ENCODE assay signal across 11 cellular contexts in genomic region chr10:11743461-11744338, GRCh38. TPM values are rescaled to one million over a fixed set of nuclear protein-coding genes. Genes with fewer than 3 reads are reported as not detected.
A peak's percentile ranks its signal among the peaks of the same experiment; 100 is the strongest.
DNase-seq lines count a peak whose midpoint lies in the region; ATAC-seq and TF ChIP-seq lines count a peak whose summit lies in the region.
"Had no signal": no experiment of that assay in that cellular context is flagged by ENCODE, and none has a peak within 500 bp of the region (broad histone marks: within the 10 kb centered on the region; RNA-seq: fewer than 3 reads in every experiment).

No MANE protein-coding gene starts in this region.

- no peak for DNase-seq in CD8-positive, alpha-beta memory T cell
- DNase-seq in activated CD8-positive, alpha-beta T cell treated with anti-CD3 and anti-CD28 coated beads for 36 hours: no peak
- DNase-seq in glutamatergic neuron (no peak), osteoblast (ENCODE audit: insufficient read length, low spot score, missing footprints) (peak; percentile 82), NCI-H2081 treated with DMSO at 0.1 percent for 48 hours (lab: John Stamatoyannopoulos, UW) (no peak), inferior parietal cortex (ENCODE audit: extremely low spot score) (no peak)
- DNase-seq: DMS53; NCI-H187; stimulated activated naive CD4-positive, alpha-beta T cell treated with Interleukin-2 at 50 U/mL for 16 hours had no signal

- no peak overlapping the region for H3K27ac ChIP-seq in CD8-positive, alpha-beta memory T cell (ENCODE audit: low read depth, low read length)
- no peak overlapping the region for H3K27ac ChIP-seq in osteoblast (ENCODE audit: low read depth, low read length)

- H3K4me2 ChIP-seq in osteoblast (ENCODE audit: insufficient read depth, low read length): peak overlapping the region; percentile 63

- peak overlapping the region in 1 of 8 donors; percentile 19 for H3K27ac Mint-ChIP-seq in CD8-positive, alpha-beta memory T cell
- no peak overlapping the region for H3K27ac Mint-ChIP-seq in activated CD8-positive, alpha-beta T cell treated with anti-CD3 and anti-CD28 coated beads for 36 hours
- no peak overlapping the region for H3K27ac Mint-ChIP-seq in glutamatergic neuron (ENCODE audit: unreplicated experiment)

- H3K79me2 ChIP-seq in osteoblast (ENCODE audit: insufficient read depth, low read length): no peaks in the 10 kb centered on the region

- intact Hi-C loops in activated CD8-positive, alpha-beta T cell treated with anti-CD3 and anti-CD28 coated beads for 36 hours (cut with micrococcal nuclease): no loop called here

- CTCF ChIA-PET in CD8-positive, alpha-beta memory T cell (lab: Charles Lee): interaction anchor here (2.7 kb wide), 1 partner anchor 14 kb away, joined by 10 read pairs; no protein-coding TSS in a partner anchor
- CTCF ChIA-PET in activated CD8-positive, alpha-beta T cell treated with anti-CD3 and anti-CD28 coated beads for 36 hours (lab: Charles Lee): interaction anchor here (1.3 to 2.9 kb wide), 2 partner anchors 13 to 15 kb away, joined by 3 to 12 read pairs; no protein-coding TSS in a partner anchor

- H3K4me1 Mint-ChIP-seq in CD8-positive, alpha-beta memory T cell: peaks cover 7 to 13% (median 13%) of the 10 kb centered on the region in 3 donors
- peaks cover 7% of the 10 kb centered on the region for H3K4me1 Mint-ChIP-seq in activated CD8-positive, alpha-beta T cell treated with anti-CD3 and anti-CD28 coated beads for 36 hours (ENCODE audit: low read depth)
- no peaks in the 10 kb centered on the region for H3K4me1 Mint-ChIP-seq in glutamatergic neuron (ENCODE audit: low read depth, unreplicated experiment)

- no peak overlapping the region for H2AFZ ChIP-seq in osteoblast (ENCODE audit: low read length)

- POLR2A ChIA-PET in CD8-positive, alpha-beta memory T cell (lab: Charles Lee): no interaction called here
- POLR2A ChIA-PET in activated CD8-positive, alpha-beta T cell treated with anti-CD3 and anti-CD28 coated beads for 36 hours (lab: Charles Lee): interaction anchor here (0.7 kb wide), 1 partner anchor 229 kb away, joined by 4 read pairs; no protein-coding TSS in a partner anchor

- H3K4me1 ChIP-seq in CD8-positive, alpha-beta memory T cell (ENCODE audit: insufficient read depth, low read length): peaks cover 7% of the 10 kb centered on the region
- H3K4me1 ChIP-seq in osteoblast (ENCODE audit: insufficient read depth, low read length): peaks cover 8% of the 10 kb centered on the region

- H3K27me3 Mint-ChIP-seq in CD8-positive, alpha-beta memory T cell: peaks cover 27 to 33% of the 10 kb centered on the region in 2 donors
- H3K27me3 Mint-ChIP-seq in activated CD8-positive, alpha-beta T cell treated with anti-CD3 and anti-CD28 coated beads for 36 hours: peaks cover 12% of the 10 kb centered on the region
- H3K27me3 Mint-ChIP-seq in glutamatergic neuron (ENCODE audit: unreplicated experiment): peaks cover 6% of the 10 kb centered on the region

- no peaks in the 10 kb centered on the region for H4K20me1 ChIP-seq in osteoblast (ENCODE audit: insufficient read depth, low read length)

- no peaks in the 10 kb centered on the region for H3K9me3 ChIP-seq in CD8-positive, alpha-beta memory T cell (ENCODE audit: low read length)
- no peaks in the 10 kb centered on the region for H3K9me3 ChIP-seq in osteoblast (ENCODE audit: low read depth, low read length)

- H3K36me3 ChIP-seq in CD8-positive, alpha-beta memory T cell (ENCODE audit: insufficient read depth, low read length): no peaks in the 10 kb centered on the region
- no peaks in the 10 kb centered on the region for H3K36me3 ChIP-seq in osteoblast (ENCODE audit: insufficient read depth, low read length)

- peaks cover 0 to 4% (median 0%) of the 10 kb centered on the region in 5 donors for H3K9me3 Mint-ChIP-seq in CD8-positive, alpha-beta memory T cell
- no peaks in the 10 kb centered on the region for H3K9me3 Mint-ChIP-seq in activated CD8-positive, alpha-beta T cell treated with anti-CD3 and anti-CD28 coated beads for 36 hours
- H3K9me3 Mint-ChIP-seq in glutamatergic neuron (ENCODE audit: unreplicated experiment): peaks cover 4% of the 10 kb centered on the region

- peak overlapping the region; percentile 41 to 86 (median 59) for H3K4me3 Mint-ChIP-seq in CD8-positive, alpha-beta memory T cell
- peak overlapping the region; percentile 53 for H3K4me3 Mint-ChIP-seq in activated CD8-positive, alpha-beta T cell treated with anti-CD3 and anti-CD28 coated beads for 36 hours
- peak overlapping the region; percentile 75 for H3K4me3 Mint-ChIP-seq in glutamatergic neuron (ENCODE audit: unreplicated experiment)

- H3K36me3 Mint-ChIP-seq in CD8-positive, alpha-beta memory T cell: no peaks in the 10 kb centered on the region
- H3K36me3 Mint-ChIP-seq in activated CD8-positive, alpha-beta T cell treated with anti-CD3 and anti-CD28 coated beads for 36 hours (ENCODE audit: low read depth): no peaks in the 10 kb centered on the region
- peaks cover 7% of the 10 kb centered on the region for H3K36me3 Mint-ChIP-seq in glutamatergic neuron (ENCODE audit: unreplicated experiment)

- ATAC-seq in activated CD8-positive, alpha-beta T cell treated with anti-CD3 and anti-CD28 coated beads for 36 hours: no peak
- no peak for ATAC-seq in HG03521 (IDR thresholded peaks at IDR 0.05; ENCODE audit: unreplicated experiment)
- no peak for ATAC-seq in HG03432 (IDR thresholded peaks at IDR 0.05; ENCODE audit: unreplicated experiment)

- no peak overlapping the region for H3K4me3 ChIP-seq in CD8-positive, alpha-beta memory T cell (ENCODE audit: low read length)
- peak overlapping the region; percentile 65 for H3K4me3 ChIP-seq in osteoblast (ENCODE audit: insufficient read depth, low read length)

- no peak for TF ChIP-seq CTCF in activated CD8-positive, alpha-beta T cell treated with anti-CD3 and anti-CD28 coated beads for 36 hours (IDR thresholded peaks at IDR 0.05)
- TF ChIP-seq CTCF in glutamatergic neuron (IDR thresholded peaks at IDR 0.05; ENCODE audit: partially characterized antibody, unreplicated experiment) (no peak), osteoblast (IDR thresholded peaks at IDR 0.05; ENCODE audit: extremely low read depth, low read depth, low read length) (no peak)

- H3K27me3 ChIP-seq in CD8-positive, alpha-beta memory T cell (ENCODE audit: insufficient read depth, low read length, poor library complexity, severe bottlenecking): no peaks in the 10 kb centered on the region
- H3K27me3 ChIP-seq in osteoblast (ENCODE audit: insufficient read depth, low read length): no peaks in the 10 kb centered on the region

RNA-seq across cellular contexts. Expression of gene ECHDC3, which starts 1.5 kb away (rescaled TPM):
- total RNA-seq in CD8-positive, alpha-beta memory T cell: under 1 TPM; 0.71 to 0.77 TPM
- 0.58 TPM for polyA plus RNA-seq in CD8-positive, alpha-beta memory T cell
- 1 to 10 TPM; 1.1 to 1.7 TPM for total RNA-seq in activated CD8-positive, alpha-beta T cell treated with anti-CD3 and anti-CD28 coated beads for 36 hours
- total RNA-seq in glutamatergic neuron (ENCODE audit: unreplicated experiment): 11.8 TPM
- total RNA-seq in osteoblast: 0.36 and 13.8 TPM in 2 replicates
